1 cellular context compared by ENCODE assay signal in genomic region chr9:129413537-129414376, GRCh38.
TF ChIP-seq lines count a peak whose summit lies in the region.

No MANE protein-coding gene starts in this region.

TF ChIP-seq in GM12878, 131 proteins besides CTCF, POLR2A, EP300 and RAD21 (continued from another document and continues in another):
- TF ChIP-seq RB1 (IDR thresholded peaks at IDR 0.05; ENCODE audit: borderline replicate concordance) (peak; percentile 63; the same call in 1 of the 2 replicates), SMARCA5 (IDR thresholded peaks at IDR 0.05) (0 out of 2 replicates have a peak, but pooled peaks have one; percentile 28), ZNF384 (IDR thresholded peaks at IDR 0.05; ENCODE audit: borderline replicate concordance, low read depth, low read length) (no peak), KLF5 (IDR thresholded peaks at IDR 0.05; ENCODE audit: partially characterized antibody) (peak; percentile 79), POU2F2 (IDR thresholded peaks at IDR 0.05; ENCODE audit: borderline replicate concordance, low read depth, low read length) (peak; percentile 43; the same call in 2 of the 3 replicates), CHD2 (IDR thresholded peaks at IDR 0.05; ENCODE audit: borderline replicate concordance, low read depth, low read length) (peak; percentile 86), MTA3 (IDR thresholded peaks at IDR 0.05; ENCODE audit: borderline replicate concordance, low read length) (no peak), SMAD5 (IDR thresholded peaks at IDR 0.05; ENCODE audit: low read depth) (no peak), IRF3 (IDR thresholded peaks at IDR 0.05) (no peak), EZH2 (IDR thresholded peaks at IDR 0.05; ENCODE audit: borderline replicate concordance, control insufficient read depth, low read depth, low read length) (no peak), NBN (IDR thresholded peaks at IDR 0.05) (no peak), USF1 (IDR thresholded peaks at IDR 0.05; ENCODE audit: borderline replicate concordance, extremely low read length, insufficient read depth, low read depth, low read length) (peak; percentile 53), MXI1 (IDR thresholded peaks at IDR 0.05; ENCODE audit: low read depth, low read length) (peak; percentile 97), SMC3 (IDR thresholded peaks at IDR 0.05; ENCODE audit: borderline replicate concordance, low read length) (no peak), CBFB (IDR thresholded peaks at IDR 0.05; ENCODE audit: low read depth) (no peak), YY1 (IDR thresholded peaks at IDR 0.05; ENCODE audit: low read depth, low read length) (0 out of 2 replicates have a peak, but pooled peaks have one; percentile 5), SPI1 (IDR thresholded peaks at IDR 0.05; ENCODE audit: borderline replicate concordance, insufficient read depth, low read depth, low read length) (peak; percentile 67), SP1 (IDR thresholded peaks at IDR 0.05; ENCODE audit: low read depth, low read length) (peak; percentile 94), TCF7 (IDR thresholded peaks at IDR 0.05; ENCODE audit: borderline replicate concordance) (no peak), JUND (IDR thresholded peaks at IDR 0.05; ENCODE audit: low read depth, low read length) (0 out of 2 replicates have a peak, but pooled peaks have one; percentile 8), KDM1A (IDR thresholded peaks at IDR 0.05; ENCODE audit: borderline replicate concordance) (no peak), ASH2L (IDR thresholded peaks at IDR 0.05; ENCODE audit: borderline replicate concordance, low read depth) (no peak; the same call in 1 of the 2 replicates), LARP7 (IDR thresholded peaks at IDR 0.05) (peak; percentile 94), E2F4 (IDR thresholded peaks at IDR 0.05; ENCODE audit: low read depth, low read length) (no peak), KAT2A (conservative IDR thresholded peaks at IDR 0.05; ENCODE audit: control insufficient read depth, low read depth, low read length) (no peak), ZSCAN29 (IDR thresholded peaks at IDR 0.05) (peak; percentile 54; the same call in 1 of the 2 replicates), PAX8 (IDR thresholded peaks at IDR 0.05) (no peak), RUNX3 (IDR thresholded peaks at IDR 0.05; ENCODE audit: low read length) (peak; percentile 81), CBX3 (IDR thresholded peaks at IDR 0.05; ENCODE audit: borderline replicate concordance, low read depth) (no peak), ELK1 (IDR thresholded peaks at IDR 0.05; ENCODE audit: low read depth, low read length) (no peak)
- TF ChIP-seq, protein P1, sequence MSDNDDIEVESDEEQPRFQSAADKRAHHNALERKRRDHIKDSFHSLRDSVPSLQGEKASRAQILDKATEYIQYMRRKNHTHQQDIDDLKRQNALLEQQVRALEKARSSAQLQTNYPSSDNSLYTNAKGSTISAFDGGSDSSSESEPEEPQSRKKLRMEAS (IDR thresholded peaks at IDR 0.05; ENCODE audit: low read depth, low read length) = peak; percentile 61
- TF ChIP-seq, protein P2, sequence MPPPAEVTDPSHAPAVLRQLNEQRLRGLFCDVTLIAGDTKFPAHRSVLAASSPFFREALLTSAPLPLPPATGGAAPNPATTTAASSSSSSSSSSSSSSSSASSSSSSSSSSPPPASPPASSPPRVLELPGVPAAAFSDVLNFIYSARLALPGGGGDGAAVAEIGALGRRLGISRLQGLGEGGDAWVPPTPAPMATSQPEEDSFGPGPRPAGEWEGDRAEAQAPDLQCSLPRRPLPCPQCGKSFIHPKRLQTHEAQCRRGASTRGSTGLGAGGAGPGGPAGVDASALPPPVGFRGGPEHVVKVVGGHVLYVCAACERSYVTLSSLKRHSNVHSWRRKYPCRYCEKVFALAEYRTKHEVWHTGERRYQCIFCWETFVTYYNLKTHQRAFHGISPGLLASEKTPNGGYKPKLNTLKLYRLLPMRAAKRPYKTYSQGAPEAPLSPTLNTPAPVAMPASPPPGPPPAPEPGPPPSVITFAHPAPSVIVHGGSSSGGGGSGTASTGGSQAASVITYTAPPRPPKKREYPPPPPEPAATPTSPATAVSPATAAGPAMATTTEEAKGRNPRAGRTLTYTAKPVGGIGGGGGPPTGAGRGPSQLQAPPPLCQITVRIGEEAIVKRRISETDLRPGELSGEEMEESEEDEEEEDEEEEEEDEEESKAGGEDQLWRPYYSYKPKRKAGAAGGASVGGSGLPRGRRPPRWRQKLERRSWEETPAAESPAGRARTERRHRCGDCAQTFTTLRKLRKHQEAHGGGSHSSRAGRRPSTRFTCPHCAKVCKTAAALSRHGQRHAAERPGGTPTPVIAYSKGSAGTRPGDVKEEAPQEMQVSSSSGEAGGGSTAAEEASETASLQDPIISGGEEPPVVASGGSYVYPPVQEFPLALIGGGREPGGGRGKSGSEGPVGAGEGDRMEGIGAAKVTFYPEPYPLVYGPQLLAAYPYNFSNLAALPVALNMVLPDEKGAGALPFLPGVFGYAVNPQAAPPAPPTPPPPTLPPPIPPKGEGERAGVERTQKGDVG (CRISPR knock-in tag; IDR thresholded peaks at IDR 0.05) = no peak
- TF ChIP-seq, protein P3, sequence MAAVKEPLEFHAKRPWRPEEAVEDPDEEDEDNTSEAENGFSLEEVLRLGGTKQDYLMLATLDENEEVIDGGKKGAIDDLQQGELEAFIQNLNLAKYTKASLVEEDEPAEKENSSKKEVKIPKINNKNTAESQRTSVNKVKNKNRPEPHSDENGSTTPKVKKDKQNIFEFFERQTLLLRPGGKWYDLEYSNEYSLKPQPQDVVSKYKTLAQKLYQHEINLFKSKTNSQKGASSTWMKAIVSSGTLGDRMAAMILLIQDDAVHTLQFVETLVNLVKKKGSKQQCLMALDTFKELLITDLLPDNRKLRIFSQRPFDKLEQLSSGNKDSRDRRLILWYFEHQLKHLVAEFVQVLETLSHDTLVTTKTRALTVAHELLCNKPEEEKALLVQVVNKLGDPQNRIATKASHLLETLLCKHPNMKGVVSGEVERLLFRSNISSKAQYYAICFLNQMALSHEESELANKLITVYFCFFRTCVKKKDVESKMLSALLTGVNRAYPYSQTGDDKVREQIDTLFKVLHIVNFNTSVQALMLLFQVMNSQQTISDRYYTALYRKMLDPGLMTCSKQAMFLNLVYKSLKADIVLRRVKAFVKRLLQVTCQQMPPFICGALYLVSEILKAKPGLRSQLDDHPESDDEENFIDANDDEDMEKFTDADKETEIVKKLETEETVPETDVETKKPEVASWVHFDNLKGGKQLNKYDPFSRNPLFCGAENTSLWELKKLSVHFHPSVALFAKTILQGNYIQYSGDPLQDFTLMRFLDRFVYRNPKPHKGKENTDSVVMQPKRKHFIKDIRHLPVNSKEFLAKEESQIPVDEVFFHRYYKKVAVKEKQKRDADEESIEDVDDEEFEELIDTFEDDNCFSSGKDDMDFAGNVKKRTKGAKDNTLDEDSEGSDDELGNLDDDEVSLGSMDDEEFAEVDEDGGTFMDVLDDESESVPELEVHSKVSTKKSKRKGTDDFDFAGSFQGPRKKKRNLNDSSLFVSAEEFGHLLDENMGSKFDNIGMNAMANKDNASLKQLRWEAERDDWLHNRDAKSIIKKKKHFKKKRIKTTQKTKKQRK (IDR thresholded peaks at IDR 0.05; ENCODE audit: low read depth, low read length) = no peak
- TF ChIP-seq, protein P4, sequence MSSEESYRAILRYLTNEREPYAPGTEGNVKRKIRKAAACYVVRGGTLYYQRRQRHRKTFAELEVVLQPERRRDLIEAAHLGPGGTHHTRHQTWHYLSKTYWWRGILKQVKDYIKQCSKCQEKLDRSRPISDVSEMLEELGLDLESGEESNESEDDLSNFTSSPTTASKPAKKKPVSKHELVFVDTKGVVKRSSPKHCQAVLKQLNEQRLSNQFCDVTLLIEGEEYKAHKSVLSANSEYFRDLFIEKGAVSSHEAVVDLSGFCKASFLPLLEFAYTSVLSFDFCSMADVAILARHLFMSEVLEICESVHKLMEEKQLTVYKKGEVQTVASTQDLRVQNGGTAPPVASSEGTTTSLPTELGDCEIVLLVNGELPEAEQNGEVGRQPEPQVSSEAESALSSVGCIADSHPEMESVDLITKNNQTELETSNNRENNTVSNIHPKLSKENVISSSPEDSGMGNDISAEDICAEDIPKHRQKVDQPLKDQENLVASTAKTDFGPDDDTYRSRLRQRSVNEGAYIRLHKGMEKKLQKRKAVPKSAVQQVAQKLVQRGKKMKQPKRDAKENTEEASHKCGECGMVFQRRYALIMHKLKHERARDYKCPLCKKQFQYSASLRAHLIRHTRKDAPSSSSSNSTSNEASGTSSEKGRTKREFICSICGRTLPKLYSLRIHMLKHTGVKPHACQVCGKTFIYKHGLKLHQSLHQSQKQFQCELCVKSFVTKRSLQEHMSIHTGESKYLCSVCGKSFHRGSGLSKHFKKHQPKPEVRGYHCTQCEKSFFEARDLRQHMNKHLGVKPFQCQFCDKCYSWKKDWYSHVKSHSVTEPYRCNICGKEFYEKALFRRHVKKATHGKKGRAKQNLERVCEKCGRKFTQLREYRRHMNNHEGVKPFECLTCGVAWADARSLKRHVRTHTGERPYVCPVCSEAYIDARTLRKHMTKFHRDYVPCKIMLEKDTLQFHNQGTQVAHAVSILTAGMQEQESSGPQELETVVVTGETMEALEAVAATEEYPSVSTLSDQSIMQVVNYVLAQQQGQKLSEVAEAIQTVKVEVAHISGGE (CRISPR knock-in tag; IDR thresholded peaks at IDR 0.05) = peak; percentile 42; the same call in 1 of the 2 replicates
- TF ChIP-seq, protein P5, sequence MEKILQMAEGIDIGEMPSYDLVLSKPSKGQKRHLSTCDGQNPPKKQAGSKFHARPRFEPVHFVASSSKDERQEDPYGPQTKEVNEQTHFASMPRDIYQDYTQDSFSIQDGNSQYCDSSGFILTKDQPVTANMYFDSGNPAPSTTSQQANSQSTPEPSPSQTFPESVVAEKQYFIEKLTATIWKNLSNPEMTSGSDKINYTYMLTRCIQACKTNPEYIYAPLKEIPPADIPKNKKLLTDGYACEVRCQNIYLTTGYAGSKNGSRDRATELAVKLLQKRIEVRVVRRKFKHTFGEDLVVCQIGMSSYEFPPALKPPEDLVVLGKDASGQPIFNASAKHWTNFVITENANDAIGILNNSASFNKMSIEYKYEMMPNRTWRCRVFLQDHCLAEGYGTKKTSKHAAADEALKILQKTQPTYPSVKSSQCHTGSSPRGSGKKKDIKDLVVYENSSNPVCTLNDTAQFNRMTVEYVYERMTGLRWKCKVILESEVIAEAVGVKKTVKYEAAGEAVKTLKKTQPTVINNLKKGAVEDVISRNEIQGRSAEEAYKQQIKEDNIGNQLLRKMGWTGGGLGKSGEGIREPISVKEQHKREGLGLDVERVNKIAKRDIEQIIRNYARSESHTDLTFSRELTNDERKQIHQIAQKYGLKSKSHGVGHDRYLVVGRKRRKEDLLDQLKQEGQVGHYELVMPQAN (conservative IDR thresholded peaks at IDR 0.05) = no peak; the same call in 1 of the 2 replicates
- TF ChIP-seq, protein P6, sequence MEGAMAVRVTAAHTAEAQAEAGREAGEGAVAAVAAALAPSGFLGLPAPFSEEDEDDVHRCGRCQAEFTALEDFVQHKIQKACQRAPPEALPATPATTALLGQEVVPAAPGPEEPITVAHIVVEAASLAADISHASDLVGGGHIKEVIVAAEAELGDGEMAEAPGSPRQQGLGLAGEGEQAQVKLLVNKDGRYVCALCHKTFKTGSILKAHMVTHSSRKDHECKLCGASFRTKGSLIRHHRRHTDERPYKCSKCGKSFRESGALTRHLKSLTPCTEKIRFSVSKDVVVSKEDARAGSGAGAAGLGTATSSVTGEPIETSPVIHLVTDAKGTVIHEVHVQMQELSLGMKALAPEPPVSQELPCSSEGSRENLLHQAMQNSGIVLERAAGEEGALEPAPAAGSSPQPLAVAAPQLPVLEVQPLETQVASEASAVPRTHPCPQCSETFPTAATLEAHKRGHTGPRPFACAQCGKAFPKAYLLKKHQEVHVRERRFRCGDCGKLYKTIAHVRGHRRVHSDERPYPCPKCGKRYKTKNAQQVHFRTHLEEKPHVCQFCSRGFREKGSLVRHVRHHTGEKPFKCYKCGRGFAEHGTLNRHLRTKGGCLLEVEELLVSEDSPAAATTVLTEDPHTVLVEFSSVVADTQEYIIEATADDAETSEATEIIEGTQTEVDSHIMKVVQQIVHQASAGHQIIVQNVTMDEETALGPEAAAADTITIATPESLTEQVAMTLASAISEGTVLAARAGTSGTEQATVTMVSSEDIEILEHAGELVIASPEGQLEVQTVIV (IDR thresholded peaks at IDR 0.05; ENCODE audit: borderline replicate concordance, partially characterized antibody) = no peak
